Comparison of ENCODE assay signal across 8 cellular contexts in genomic region chr9:99825158-99826046, GRCh38. TPM values are rescaled to one million over a fixed set of nuclear protein-coding genes. Genes with fewer than 3 reads are reported as not detected.
DNase-seq lines count a peak whose midpoint lies in the region; ATAC-seq and TF ChIP-seq lines count a peak whose summit lies in the region.

No MANE protein-coding gene starts in this region.

- peak overlapping the region; percentile 98 for H3K9ac ChIP-seq in mesenchymal stem cell (ENCODE audit: low read length)

- 14% methylated on average over 28 of the region's 44 CpGs for WGBS in mesenchymal stem cell
- 40 to 43% methylated on average over 44 of the region's 44 CpGs for WGBS in tibial nerve, 2 donors

- H2BK120ac ChIP-seq in mesenchymal stem cell (ENCODE audit: low read depth, low read length): no peak overlapping the region

- H4K91ac ChIP-seq in mesenchymal stem cell (ENCODE audit: low read length): no peak overlapping the region

- H3K36me3 ChIP-seq in mesenchymal stem cell (ENCODE audit: control insufficient read depth in 1 of 2, insufficient read depth in 2 of 2, low read depth in 1 of 2, low read length in 2 of 2): peaks cover 0 to 14% of the 10 kb centered on the region in 2 experiments
- H3K36me3 ChIP-seq in tibial nerve: peaks cover 0 to 6% (median 0%) of the 10 kb centered on the region in 3 donors
- H3K36me3 ChIP-seq in mucosa of descending colon (ENCODE audit: low read depth): no peaks in the 10 kb centered on the region

- peaks cover 48% of the 10 kb centered on the region for H3K36me3 Mint-ChIP-seq in central memory CD8-positive, alpha-beta T cell (ENCODE audit: insufficient read depth)

- H3K9me3 ChIP-seq in mesenchymal stem cell (ENCODE audit: control insufficient read depth, low read length) (no peaks in the 10 kb centered on the region), tibial nerve (no peaks in the 10 kb centered on the region), mucosa of descending colon (no peaks in the 10 kb centered on the region)

- peaks cover 50% of the 10 kb centered on the region for H3K4me1 Mint-ChIP-seq in central memory CD8-positive, alpha-beta T cell

- peak; percentile 25 for DNase-seq in left cardiac atrium
- no peak for DNase-seq in Right ventricle myocardium superior
- DNase-seq in central memory CD8-positive, alpha-beta T cell (ENCODE audit: low spot score in 2 of 2): no peak
- no peak for DNase-seq in mesenchymal stem cell
- DNase-seq in tibial nerve (ENCODE audit: low spot score in 2 of 2): no peak
- no peak for DNase-seq in mucosa of descending colon
- no peak for DNase-seq in SKM-1 treated with dmso at 0.1 percent for 144 hours (lab: John Stamatoyannopoulos, UW; ENCODE audit: unreplicated experiment)

- no peak for ATAC-seq in left cardiac atrium
- no peak for ATAC-seq in Right ventricle myocardium superior (ENCODE audit: poor library complexity)
- no peak for ATAC-seq in central memory CD8-positive, alpha-beta T cell (replicated peaks; ENCODE audit: extremely low read depth, poor library complexity, severe bottlenecking)
- no peak for ATAC-seq in HG03521 (IDR thresholded peaks at IDR 0.05; ENCODE audit: unreplicated experiment)
- no peak for ATAC-seq in mucosa of descending colon

- no peaks in the 10 kb centered on the region for H3K79me1 ChIP-seq in mesenchymal stem cell (replicated peaks; ENCODE audit: low read length, poor library complexity, severe bottlenecking)

- H2AK5ac ChIP-seq in mesenchymal stem cell (ENCODE audit: low read length, severe bottlenecking): no peak overlapping the region

- no peak for TF ChIP-seq POLR2A in tibial nerve (IDR thresholded peaks at IDR 0.05)

- H3K27me3 Mint-ChIP-seq in central memory CD8-positive, alpha-beta T cell: peaks cover 46% of the 10 kb centered on the region

- no peak overlapping the region for H2BK12ac ChIP-seq in mesenchymal stem cell (ENCODE audit: low read length in 2 of 2)

- intact Hi-C loops in left cardiac atrium (cut with DNase I): no loop called here
- intact Hi-C loops in Right ventricle myocardium superior (cut with DNase I): loop anchor here (10.0 kb wide), 2 partner anchors 69 to 471 kb away; no protein-coding TSS in a partner anchor
- intact Hi-C loops in mucosa of descending colon (cut with DNase I, micrococcal nuclease): no loop called here

- H3K4me1 ChIP-seq in mesenchymal stem cell (ENCODE audit: control insufficient read depth, insufficient read depth, low read depth, low read length): peaks cover 44% of the 10 kb centered on the region
- H3K4me1 ChIP-seq in tibial nerve: peaks cover 0 to 43% (median 13%) of the 10 kb centered on the region in 4 donors
- peaks cover 36% of the 10 kb centered on the region for H3K4me1 ChIP-seq in mucosa of descending colon (ENCODE audit: low read depth)

- H3K14ac ChIP-seq in mesenchymal stem cell (ENCODE audit: low read length in 2 of 2): no peak overlapping the region

- no peak overlapping the region for H3K4ac ChIP-seq in mesenchymal stem cell (ENCODE audit: low read depth in 1 of 2, low read length in 2 of 2)

- peak overlapping the region; percentile 99 for H3K4me3 Mint-ChIP-seq in central memory CD8-positive, alpha-beta T cell

- no peak overlapping the region for H3K27ac Mint-ChIP-seq in central memory CD8-positive, alpha-beta T cell (ENCODE audit: low read depth)

- H3K4me3 ChIP-seq in mesenchymal stem cell (ENCODE audit: insufficient read depth in 1 of 2, low read depth in 1 of 2, low read length in 2 of 2): peak overlapping the region in 1 of 2 experiments; percentile 98
- H3K4me3 ChIP-seq in tibial nerve: peak overlapping the region in 3 of 4 donors; percentile 73 to 90 (median 80)
- no peak overlapping the region for H3K4me3 ChIP-seq in mucosa of descending colon

- H3K23ac ChIP-seq in mesenchymal stem cell (ENCODE audit: low read length in 2 of 2): peak overlapping the region in 1 of 2 experiments; percentile 61

- H3K9me3 Mint-ChIP-seq in central memory CD8-positive, alpha-beta T cell: no peaks in the 10 kb centered on the region

- peak overlapping the region; percentile 96 for H3K4me2 ChIP-seq in mesenchymal stem cell (ENCODE audit: low read length, poor library complexity, severe bottlenecking)

- TF ChIP-seq EP300 in tibial nerve (IDR thresholded peaks at IDR 0.05): no peak

- no peak overlapping the region for H2BK15ac ChIP-seq in mesenchymal stem cell (ENCODE audit: low read depth, poor library complexity, severe bottlenecking)

- peaks cover 36 to 62% of the 10 kb centered on the region in 2 experiments for H3K27me3 ChIP-seq in mesenchymal stem cell (ENCODE audit: control insufficient read depth in 1 of 2, insufficient read depth in 1 of 2, low read length in 2 of 2)
- H3K27me3 ChIP-seq in tibial nerve: peaks cover 0 to 66% of the 10 kb centered on the region in 2 donors

- no peak overlapping the region for H2BK5ac ChIP-seq in mesenchymal stem cell (ENCODE audit: low read depth, low read length, poor library complexity, severe bottlenecking)

- TF ChIP-seq CTCF in tibial nerve (IDR thresholded peaks at IDR 0.05) (no peak), mucosa of descending colon (IDR thresholded peaks at IDR 0.05) (no peak)

- no peak overlapping the region for H3K27ac ChIP-seq in mesenchymal stem cell (ENCODE audit: low read length, poor library complexity, severe bottlenecking)
- no peak overlapping the region for H3K27ac ChIP-seq in tibial nerve

- H4K8ac ChIP-seq in mesenchymal stem cell (ENCODE audit: low read length): no peak overlapping the region

- no peak overlapping the region for H3K18ac ChIP-seq in mesenchymal stem cell (ENCODE audit: low read depth in 1 of 2, low read length in 2 of 2)

- no peak overlapping the region for H2AFZ ChIP-seq in mesenchymal stem cell (ENCODE audit: low read depth, low read length)

RNA-seq across cellular contexts. Expression of gene NR4A3, which starts 3.7 kb away (rescaled TPM):
- total RNA-seq in left cardiac atrium: 10 to 100 TPM; 38.6 to 92.1 TPM
- 3.7 TPM for total RNA-seq in Right ventricle myocardium superior
- 0.32 TPM for polyA plus RNA-seq in mesenchymal stem cell (2013, experiment 1 of 2)
- polyA plus RNA-seq in mesenchymal stem cell (2013, experiment 2 of 2): 0.33 TPM
- 10 to 100 TPM in 1 of 4 donors, 1 to 10 TPM in 3; 3.0 to 12.7 (median 4.8) TPM for total RNA-seq in tibial nerve
- total RNA-seq in mucosa of descending colon: 10 to 100 TPM in 1 of 3 donors, under 1 TPM in 2; 0.51 to 25.0 (median 0.69) TPM
